ENCODE assay signal across 1 cellular context in the genomic region with DNA sequence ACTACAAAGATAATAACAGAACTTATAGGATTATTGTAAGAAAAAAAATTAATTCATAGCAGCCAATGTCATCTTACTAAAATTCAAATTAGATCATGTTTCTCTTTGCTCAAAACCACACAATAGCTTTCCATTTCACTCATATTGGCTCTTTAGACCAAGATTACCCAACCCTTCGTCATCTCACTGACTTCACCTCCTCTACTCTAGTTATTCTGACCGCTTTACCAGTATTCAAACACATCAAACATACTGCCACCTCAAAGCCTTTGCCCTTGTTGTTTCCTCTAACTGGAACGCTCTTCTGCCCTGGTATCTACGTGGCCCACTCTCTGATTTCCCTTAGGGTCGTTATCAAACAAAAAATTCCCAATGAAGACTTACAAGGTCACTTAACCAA.
TF ChIP-seq lines count a peak whose summit lies in the region.

No MANE protein-coding gene starts in this region.

TF ChIP-seq in GM23338, 12 proteins besides CTCF, POLR2A, EP300 and RAD21 (continued from another document):
- TF ChIP-seq, protein P1, sequence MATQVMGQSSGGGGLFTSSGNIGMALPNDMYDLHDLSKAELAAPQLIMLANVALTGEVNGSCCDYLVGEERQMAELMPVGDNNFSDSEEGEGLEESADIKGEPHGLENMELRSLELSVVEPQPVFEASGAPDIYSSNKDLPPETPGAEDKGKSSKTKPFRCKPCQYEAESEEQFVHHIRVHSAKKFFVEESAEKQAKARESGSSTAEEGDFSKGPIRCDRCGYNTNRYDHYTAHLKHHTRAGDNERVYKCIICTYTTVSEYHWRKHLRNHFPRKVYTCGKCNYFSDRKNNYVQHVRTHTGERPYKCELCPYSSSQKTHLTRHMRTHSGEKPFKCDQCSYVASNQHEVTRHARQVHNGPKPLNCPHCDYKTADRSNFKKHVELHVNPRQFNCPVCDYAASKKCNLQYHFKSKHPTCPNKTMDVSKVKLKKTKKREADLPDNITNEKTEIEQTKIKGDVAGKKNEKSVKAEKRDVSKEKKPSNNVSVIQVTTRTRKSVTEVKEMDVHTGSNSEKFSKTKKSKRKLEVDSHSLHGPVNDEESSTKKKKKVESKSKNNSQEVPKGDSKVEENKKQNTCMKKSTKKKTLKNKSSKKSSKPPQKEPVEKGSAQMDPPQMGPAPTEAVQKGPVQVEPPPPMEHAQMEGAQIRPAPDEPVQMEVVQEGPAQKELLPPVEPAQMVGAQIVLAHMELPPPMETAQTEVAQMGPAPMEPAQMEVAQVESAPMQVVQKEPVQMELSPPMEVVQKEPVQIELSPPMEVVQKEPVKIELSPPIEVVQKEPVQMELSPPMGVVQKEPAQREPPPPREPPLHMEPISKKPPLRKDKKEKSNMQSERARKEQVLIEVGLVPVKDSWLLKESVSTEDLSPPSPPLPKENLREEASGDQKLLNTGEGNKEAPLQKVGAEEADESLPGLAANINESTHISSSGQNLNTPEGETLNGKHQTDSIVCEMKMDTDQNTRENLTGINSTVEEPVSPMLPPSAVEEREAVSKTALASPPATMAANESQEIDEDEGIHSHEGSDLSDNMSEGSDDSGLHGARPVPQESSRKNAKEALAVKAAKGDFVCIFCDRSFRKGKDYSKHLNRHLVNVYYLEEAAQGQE (IDR thresholded peaks at IDR 0.05; ENCODE audit: unreplicated experiment), result no peak
- TF ChIP-seq POLR2AphosphoS5 (IDR thresholded peaks at IDR 0.05; ENCODE audit: low read depth), result no peak
- no peak for TF ChIP-seq ZNF114 (CRISPR knock-in tag; IDR thresholded peaks at IDR 0.05)
- TF ChIP-seq ZNF331 (CRISPR knock-in tag; IDR thresholded peaks at IDR 0.05; ENCODE audit: low read depth), result no peak
- TF ChIP-seq NANOG (IDR thresholded peaks at IDR 0.05; ENCODE audit: borderline replicate concordance), result no peak
